Comparison of ENCODE assay signal across 23 cellular contexts in the genomic region with DNA sequence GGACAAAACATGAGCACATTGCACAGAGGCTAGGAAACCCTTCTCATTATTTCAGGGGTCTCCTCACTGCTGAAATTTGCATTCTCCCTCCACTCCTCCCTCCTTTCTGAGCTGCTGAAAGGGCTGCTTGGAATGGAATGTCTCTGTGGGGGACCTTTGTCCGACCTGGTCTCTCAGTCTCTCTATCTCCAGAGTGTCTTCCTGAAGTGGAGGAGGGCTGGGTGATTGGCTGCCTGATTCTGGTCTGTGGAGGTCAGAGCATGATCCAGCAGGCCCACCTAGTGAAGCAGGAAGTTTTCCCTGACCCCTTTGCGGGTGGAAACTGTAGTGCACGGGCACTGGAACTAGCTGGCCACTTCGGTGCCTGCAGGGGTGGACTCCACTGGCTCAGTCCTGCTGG.
"Had no signal": no experiment of that assay in that cellular context is flagged by ENCODE, and none has a peak within 500 bp of the region (broad histone marks: within the 10 kb centered on the region; RNA-seq: fewer than 3 reads in every experiment).

No MANE protein-coding gene starts in this region.

- H3K79me2 ChIP-seq: hepatocyte had no signal

- H3K4me2 ChIP-seq: hepatocyte had no signal

- H2AFZ ChIP-seq: hepatocyte had no signal

- H3K4me1 Mint-ChIP-seq: activated T-helper 17 cell treated with anti-CD3 and anti-CD28 coated beads, Interleukin-2, amount 50 U/mL, for 72 hours; immature natural killer cell; naive thymus-derived CD4-positive, alpha-beta T cell had no signal

- H3K4me3 ChIP-seq: adrenal gland, ascending aorta, hepatocyte, lung, psoas muscle, right atrium auricular region, tibial artery had no signal

- H3K9me3 Mint-ChIP-seq: dendritic cell treated with granulocyte-macrophage colony-stimulating factor and Interleukin-4, amounts not matched to agents 40 ng/mL and 50 ng/mL, for 4 days; T-helper 2 cell treated with Interferon-gamma antibody and Interleukin-4, amounts not matched to agents 5 μg/mL and 100 μg/mL, for 36 hours had no signal

- H3K4me3 Mint-ChIP-seq: activated T-helper 17 cell treated with anti-CD3 and anti-CD28 coated beads, Interleukin-2, amount 50 U/mL, for 72 hours; dendritic cell treated with granulocyte-macrophage colony-stimulating factor and Interleukin-4, amounts not matched to agents 40 ng/mL and 50 ng/mL, for 4 days; immature natural killer cell; naive thymus-derived CD4-positive, alpha-beta T cell; T-helper 2 cell treated with Interferon-gamma antibody and Interleukin-4, amounts not matched to agents 5 μg/mL and 100 μg/mL, for 36 hours had no signal

- H3K27me3 ChIP-seq: adrenal gland, ascending aorta, brain microvascular endothelial cell, foreskin keratinocyte, hepatocyte, right atrium auricular region, tibial artery had no signal

- H3K36me3 Mint-ChIP-seq: immature natural killer cell; naive thymus-derived CD4-positive, alpha-beta T cell had no signal

- H3K9me3 ChIP-seq: adrenal gland, ascending aorta, psoas muscle, right atrium auricular region had no signal

- H3K36me3 ChIP-seq: adrenal gland, ascending aorta, brain microvascular endothelial cell, right atrium auricular region, tibial artery had no signal

- DNase-seq: activated CD4-positive, CD25-positive, alpha-beta regulatory T cell treated with anti-CD3 and anti-CD28 coated beads, Interleukin-2, amount 50 U/mL, for 72 hours; activated T-cell treated with anti-CD3 and anti-CD28 coated beads, Interleukin-2, amount 50 U/mL, for 1 hour; adrenal gland; brain microvascular endothelial cell; caudate nucleus; effector CD8-positive, alpha-beta T cell; foreskin keratinocyte; immature natural killer cell; naive thymus-derived CD4-positive, alpha-beta T cell; psoas muscle; stimulated activated CD4-positive, alpha-beta T cell treated with anti-CD3 and anti-CD28 coated beads, Interleukin-4, amount 100 ng/mL, for 24 hours; stimulated activated naive CD4-positive, alpha-beta T cell treated with Interleukin-2 at 50 U/mL for 16 hours; substantia nigra; tibial artery had no signal

- H3K4me1 ChIP-seq: adrenal gland, ascending aorta, foreskin keratinocyte, psoas muscle, right atrium auricular region, tibial artery had no signal

- H3K27me3 Mint-ChIP-seq: activated T-helper 17 cell treated with anti-CD3 and anti-CD28 coated beads, Interleukin-2, amount 50 U/mL, for 72 hours; dendritic cell treated with granulocyte-macrophage colony-stimulating factor and Interleukin-4, amounts not matched to agents 40 ng/mL and 50 ng/mL, for 4 days; naive thymus-derived CD4-positive, alpha-beta T cell had no signal

- H3K27ac Mint-ChIP-seq: activated naive CD4-positive, alpha-beta T cell treated with anti-CD3 and anti-CD28 coated beads, Interleukin-2, amount 50 U/mL, for 72 hours; activated T-helper 17 cell treated with anti-CD3 and anti-CD28 coated beads, Interleukin-2, amount 50 U/mL, for 72 hours; dendritic cell treated with granulocyte-macrophage colony-stimulating factor and Interleukin-4, amounts not matched to agents 40 ng/mL and 50 ng/mL, for 4 days; immature natural killer cell; naive thymus-derived CD4-positive, alpha-beta T cell; T-helper 2 cell treated with Interferon-gamma antibody and Interleukin-4, amounts not matched to agents 5 μg/mL and 100 μg/mL, for 36 hours had no signal

- H3K27ac ChIP-seq: adrenal gland, ascending aorta, brain microvascular endothelial cell, foreskin keratinocyte, hepatocyte, psoas muscle, right atrium auricular region, tibial artery, VCaP had no signal
